In genomic region chr13:82330499-82330898, GRCh38 we compare ENCODE assay signal across 9 cellular contexts.
DNase-seq lines count a peak whose midpoint lies in the region; ATAC-seq and TF ChIP-seq lines count a peak whose summit lies in the region.
"Had no signal": no experiment of that assay in that cellular context is flagged by ENCODE, and none has a peak within 500 bp of the region (broad histone marks: within the 10 kb centered on the region; RNA-seq: fewer than 3 reads in every experiment).

No MANE protein-coding gene starts in this region.

- H3K36me3 Mint-ChIP-seq in endothelial cell (ENCODE audit: low read depth, unreplicated experiment): no peaks in the 10 kb centered on the region

- H3K27me3 ChIP-seq in Loucy (ENCODE audit: insufficient read depth, low read length, poor library complexity, severe bottlenecking): no peaks in the 10 kb centered on the region
- no peaks in the 10 kb centered on the region for H3K27me3 ChIP-seq in smooth muscle cell (ENCODE audit: low read depth)
- no peaks in the 10 kb centered on the region for H3K27me3 ChIP-seq in esophagus muscularis mucosa
- H3K27me3 ChIP-seq: tibial artery had no signal

- no peaks in the 10 kb centered on the region for H4K20me1 ChIP-seq in Loucy (ENCODE audit: insufficient read depth, low read length, poor library complexity, severe bottlenecking)
- no peaks in the 10 kb centered on the region for H4K20me1 ChIP-seq in smooth muscle cell (ENCODE audit: low read depth)

- no peaks in the 10 kb centered on the region for H3K9me3 Mint-ChIP-seq in endothelial cell (ENCODE audit: unreplicated experiment)

- H3K9ac ChIP-seq in Loucy (ENCODE audit: low read depth, low read length, poor library complexity, severe bottlenecking): no peak overlapping the region
- no peak overlapping the region for H3K9ac ChIP-seq in smooth muscle cell (ENCODE audit: low read depth)

- intact Hi-C loops in esophagus muscularis mucosa (cut with DNase I): no loop called here

- TF ChIP-seq EP300 in esophagus muscularis mucosa (IDR thresholded peaks at IDR 0.05): no peak

- no peaks in the 10 kb centered on the region for H3K4me1 Mint-ChIP-seq in endothelial cell (ENCODE audit: unreplicated experiment)

- H2AFZ ChIP-seq in Loucy (ENCODE audit: low read length) (no peak overlapping the region), smooth muscle cell (ENCODE audit: low read depth) (no peak overlapping the region)

- H3K79me2 ChIP-seq in Loucy (ENCODE audit: insufficient read depth, low read length): no peaks in the 10 kb centered on the region
- no peaks in the 10 kb centered on the region for H3K79me2 ChIP-seq in smooth muscle cell (ENCODE audit: low read depth)

- H3K27ac ChIP-seq in smooth muscle cell (ENCODE audit: low read depth) (no peak overlapping the region), esophagus muscularis mucosa (replicated peaks in 1 of 4) (no peak overlapping the region)
- H3K27ac ChIP-seq: tibial artery had no signal

- H3K9me3 ChIP-seq in Loucy (ENCODE audit: insufficient read depth, low read depth, low read length) (no peaks in the 10 kb centered on the region), smooth muscle cell (replicated peaks; ENCODE audit: low read depth) (no peaks in the 10 kb centered on the region), esophagus muscularis mucosa (no peaks in the 10 kb centered on the region)
- H3K9me3 ChIP-seq: tibial artery had no signal

- WGBS in smooth muscle cell (ENCODE audit: low lambda C conversion rate): 41% methylated on average over 5 of the region's 5 CpGs
- WGBS in esophagus muscularis mucosa: 60% methylated on average over 5 of the region's 5 CpGs

- H3K27ac Mint-ChIP-seq in endothelial cell (ENCODE audit: unreplicated experiment): no peak overlapping the region

- TF ChIP-seq CTCF in Loucy (conservative IDR thresholded peaks at IDR 0.05; ENCODE audit: low read length) (peak; percentile 76), endothelial cell (IDR thresholded peaks at IDR 0.05; ENCODE audit: unreplicated experiment) (peak; percentile 74), smooth muscle cell (IDR thresholded peaks at IDR 0.05; ENCODE audit: borderline replicate concordance, insufficient read depth, poor library complexity, severe bottlenecking) (peak; percentile 58), esophagus muscularis mucosa (IDR thresholded peaks at IDR 0.05) (peak in 1 of 3 experiments; percentile 21)

- H3K4me2 ChIP-seq in Loucy (ENCODE audit: low read depth, low read length, poor library complexity, severe bottlenecking) (no peak overlapping the region), smooth muscle cell (no peak overlapping the region)

- no peaks in the 10 kb centered on the region for H3K36me3 ChIP-seq in Loucy (ENCODE audit: insufficient read depth, low read length)
- H3K36me3 ChIP-seq in smooth muscle cell (ENCODE audit: low read depth): no peaks in the 10 kb centered on the region
- H3K36me3 ChIP-seq in esophagus muscularis mucosa: no peaks in the 10 kb centered on the region
- H3K36me3 ChIP-seq: tibial artery had no signal

- H3K4me3 ChIP-seq in Loucy (ENCODE audit: low read length, poor library complexity, severe bottlenecking) (no peak overlapping the region), smooth muscle cell (no peak overlapping the region), esophagus muscularis mucosa (no peak overlapping the region)
- H3K4me3 ChIP-seq: tibial artery had no signal

- no peaks in the 10 kb centered on the region for H3K9me2 ChIP-seq in Loucy (replicated peaks; ENCODE audit: low read depth, low read length)

- ATAC-seq in GM18519 (IDR thresholded peaks at IDR 0.05; ENCODE audit: low FRiP score, unreplicated experiment): no peak

- DNase-seq in SKM-1 treated with dmso at 0.1 percent for 144 hours (lab: John Stamatoyannopoulos, UW; ENCODE audit: unreplicated experiment): peak; percentile 8
- DNase-seq in SKM-1 (lab: John Stamatoyannopoulos, UW; ENCODE audit: unreplicated experiment): no peak
- no peak for DNase-seq in endothelial cell (ENCODE audit: low spot score)
- no peak for DNase-seq in smooth muscle cell (lab: John Stamatoyannopoulos, UW; ENCODE audit: unreplicated experiment)
- DNase-seq in NCI-H69 (lab: John Stamatoyannopoulos, UW): no peak
- DNase-seq in esophagus muscularis mucosa (ENCODE audit: extremely low spot score): no peak
- DNase-seq: tibial artery had no signal

- H3F3A ChIP-seq in Loucy (ENCODE audit: low read depth) (no peaks in the 10 kb centered on the region), smooth muscle cell (ENCODE audit: low read depth) (no peaks in the 10 kb centered on the region)

- no peak for TF ChIP-seq POLR2A in esophagus muscularis mucosa (IDR thresholded peaks at IDR 0.05; ENCODE audit: low read depth)

- H3K4me3 Mint-ChIP-seq in endothelial cell (ENCODE audit: unreplicated experiment): no peak overlapping the region

- H3K4me1 ChIP-seq in Loucy (ENCODE audit: insufficient read depth, low read length, poor library complexity, severe bottlenecking) (no peaks in the 10 kb centered on the region), smooth muscle cell (ENCODE audit: low read depth) (no peaks in the 10 kb centered on the region), esophagus muscularis mucosa (no peaks in the 10 kb centered on the region)
- H3K4me1 ChIP-seq: tibial artery had no signal

- peaks cover 2% of the 10 kb centered on the region for H3K27me3 Mint-ChIP-seq in endothelial cell (ENCODE audit: unreplicated experiment)
